18 cellular contexts compared by ENCODE assay signal in the genomic region with DNA sequence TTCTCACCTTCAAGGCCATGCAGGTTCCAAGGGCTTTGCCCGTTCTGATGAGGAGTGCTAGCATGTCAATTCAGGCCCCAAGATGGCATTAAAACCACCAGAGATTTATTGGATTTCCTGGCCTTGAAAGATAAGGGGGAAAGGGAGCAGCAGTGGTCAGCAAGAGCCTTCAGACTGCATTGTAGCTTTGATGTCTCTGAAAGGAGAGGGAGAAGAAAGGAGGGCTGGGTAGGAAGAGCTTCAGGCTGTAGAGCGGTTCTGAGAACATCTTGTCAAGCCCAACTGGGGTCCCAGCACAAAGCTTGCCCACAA. TPM values are rescaled to one million over a fixed set of nuclear protein-coding genes. Genes with fewer than 3 reads are reported as not detected.
DNase-seq lines count a peak whose midpoint lies in the region; ATAC-seq and TF ChIP-seq lines count a peak whose summit lies in the region.
"Had no signal": no experiment of that assay in that cellular context is flagged by ENCODE, and none has a peak within 500 bp of the region (broad histone marks: within the 10 kb centered on the region; RNA-seq: fewer than 3 reads in every experiment).

No MANE protein-coding gene starts in this region.

- CTCF ChIA-PET in RWPE1 (lab: Yijun Ruan, JAX), result interaction anchor here (0.6 to 1.6 kb wide), 3 partner anchors 10 to 139 kb away, joined by 4 read pairs; no protein-coding TSS in a partner anchor

- H3K4me1 Mint-ChIP-seq in HFFc6 (ENCODE audit: low read depth), result peaks cover 34% of the 10 kb centered on the region
- peaks cover 52% of the 10 kb centered on the region for H3K4me1 Mint-ChIP-seq in dendritic cell treated with granulocyte-macrophage colony-stimulating factor and Interleukin-4, amounts not matched to agents 40 ng/mL and 50 ng/mL, for 4 days (ENCODE audit: low read depth)

- peak overlapping the region; percentile 95 for H3K27ac Mint-ChIP-seq in HFFc6
- H3K27ac Mint-ChIP-seq in dendritic cell treated with granulocyte-macrophage colony-stimulating factor and Interleukin-4, amounts not matched to agents 40 ng/mL and 50 ng/mL, for 4 days, result peak overlapping the region; percentile 86

- no peaks in the 10 kb centered on the region for H3K27me3 Mint-ChIP-seq in HFFc6 (ENCODE audit: insufficient read depth)
- H3K27me3 Mint-ChIP-seq in dendritic cell treated with granulocyte-macrophage colony-stimulating factor and Interleukin-4, amounts not matched to agents 40 ng/mL and 50 ng/mL, for 4 days, result no peaks in the 10 kb centered on the region

- H3K4me3 Mint-ChIP-seq in HFFc6, result no peak overlapping the region
- H3K4me3 Mint-ChIP-seq in dendritic cell treated with granulocyte-macrophage colony-stimulating factor and Interleukin-4, amounts not matched to agents 40 ng/mL and 50 ng/mL, for 4 days, result no peak overlapping the region

- peaks cover 4% of the 10 kb centered on the region; the same call in 1 of the 2 replicates for H3K36me3 Mint-ChIP-seq in HFFc6 (ENCODE audit: low read depth)
- no peaks in the 10 kb centered on the region for H3K36me3 Mint-ChIP-seq in dendritic cell treated with granulocyte-macrophage colony-stimulating factor and Interleukin-4, amounts not matched to agents 40 ng/mL and 50 ng/mL, for 4 days (ENCODE audit: low read depth)

- WGBS in heart left ventricle, 4 donors, result 92 to 100% (median 94%) methylated on average over 2 of the region's 2 CpGs

- no peak for TF ChIP-seq CTCF in HFFc6 (IDR thresholded peaks at IDR 0.05)
- no peak for TF ChIP-seq CTCF in RWPE1 (conservative IDR thresholded peaks at IDR 0.05; ENCODE audit: low read depth)
- no peak for TF ChIP-seq CTCF in heart left ventricle (IDR thresholded peaks at IDR 0.05)

- no peak for ATAC-seq in heart left ventricle
- ATAC-seq: PC-3 had no signal

- intact Hi-C loops in dendritic cell treated with granulocyte-macrophage colony-stimulating factor and Interleukin-4, amounts not matched to agents 40 ng/mL and 50 ng/mL, for 4 days (cut with micrococcal nuclease), result no loop called here
- intact Hi-C loops in heart left ventricle (cut with DNase I), result loop anchor here in 1 of 10 donors (5.0 kb wide), 1 partner anchor 40 kb away; no protein-coding TSS in a partner anchor

- no peaks in the 10 kb centered on the region for H3K36me3 ChIP-seq in ACC112 (ENCODE audit: insufficient read depth, low read length)
- no peaks in the 10 kb centered on the region for H3K36me3 ChIP-seq in heart left ventricle
- H3K36me3 ChIP-seq: SJCRH30 had no signal

- H3K4me3 ChIP-seq in ACC112 (ENCODE audit: low read depth, low read length) (no peak overlapping the region), heart left ventricle (no peak overlapping the region)
- H3K4me3 ChIP-seq: SJCRH30 had no signal

- H3K4me1 ChIP-seq in ACC112 (ENCODE audit: control insufficient read depth, insufficient read depth, low read length, unreplicated experiment) (peaks cover 31% of the 10 kb centered on the region), heart left ventricle (peaks cover 0 to 32% (median 6%) of the 10 kb centered on the region in 12 donors)

- TF ChIP-seq POLR2A in heart left ventricle (IDR thresholded peaks at IDR 0.05), result no peak

- DNase-seq in HFFc6 (no peak), RWPE1 (ENCODE audit: low spot score) (no peak), NCI-H82 (lab: John Stamatoyannopoulos, UW) (no peak), heart left ventricle (no peak), putamen (ENCODE audit: low spot score) (no peak)
- no peak for DNase-seq in activated CD4-positive, CD25-positive, alpha-beta regulatory T cell treated with anti-CD3 and anti-CD28 coated beads, Interleukin-2, amount 50 U/mL, for 72 hours
- DNase-seq: EL, GF-D8, NCI-H1417, NCI-H1694 treated with DMSO at 0.1 percent for 48 hours, NCI-H2081 treated with DMSO at 0.1 percent for 48 hours, NCI-H446, NCI-H526, PC-3, SJCRH30 had no signal

- no peaks in the 10 kb centered on the region for H3K79me2 ChIP-seq in ACC112 (ENCODE audit: control insufficient read depth, insufficient read depth, low read length, unreplicated experiment)

- POLR2A ChIA-PET in RWPE1 (lab: Yijun Ruan, JAX; ENCODE audit: low non-redundant PET), result no interaction called here

- no peak overlapping the region for H2AFZ ChIP-seq in ACC112 (ENCODE audit: low read length, unreplicated experiment)

- H3K27ac ChIP-seq in ACC112 (ENCODE audit: low read depth, low read length) (peak overlapping the region; percentile 98), RWPE1 (peak overlapping the region; percentile 86), heart left ventricle (no peak overlapping the region)
- H3K27ac ChIP-seq: KMS-11 had no signal

- no peaks in the 10 kb centered on the region for H3K9me3 ChIP-seq in heart left ventricle
- H3K9me3 ChIP-seq: SJCRH30 had no signal

- no peaks in the 10 kb centered on the region for H3K27me3 ChIP-seq in ACC112 (ENCODE audit: insufficient read depth, low read length)
- H3K27me3 ChIP-seq in heart left ventricle, result no peaks in the 10 kb centered on the region
- H3K27me3 ChIP-seq: SJCRH30 had no signal

- no peaks in the 10 kb centered on the region for H3K9me3 Mint-ChIP-seq in HFFc6
- H3K9me3 Mint-ChIP-seq in dendritic cell treated with granulocyte-macrophage colony-stimulating factor and Interleukin-4, amounts not matched to agents 40 ng/mL and 50 ng/mL, for 4 days, result no peaks in the 10 kb centered on the region

RNA-seq across cellular contexts. Expression of gene FGF1, which starts 41.8 kb away (rescaled TPM):
- total RNA-seq in HFFc6 (2021; fragmentation: NEBNext Ultra II Directional; extraction: Animal tissue kit (Norgen Biotek cat#: 25700)), result 10 to 100 TPM; 34.2 to 42.4 (median 37.2) TPM
- 10 to 100 TPM; 41.2 to 74.7 (median 50.5) TPM for total RNA-seq in heart left ventricle
- 10 to 100 TPM in 1 of 2 donors, 1 to 10 TPM in 1; 8.7 to 22.4 TPM for polyA plus RNA-seq in heart left ventricle
- total RNA-seq: SJCRH30 had no signal

RNA-seq across cellular contexts. Expression of gene ARHGAP26, which starts 42.5 kb away (rescaled TPM):
- total RNA-seq in HFFc6 (2021; fragmentation: NEBNext Ultra II Directional; extraction: Animal tissue kit (Norgen Biotek cat#: 25700)), result 1 to 10 TPM; 2.3 to 3.6 (median 3.1) TPM
- total RNA-seq in heart left ventricle, result 10 to 100 TPM; 22.9 to 52.1 (median 35.6) TPM
- 10 to 100 TPM; 11.9 to 18.2 TPM for polyA plus RNA-seq in heart left ventricle

Comparison
In these comparisons a context has a peak if more than half of its experiments do, and no peak if none do; other contexts are left out.
1. H3K27ac ChIP-seq: peak in ACC112 (single experiment) and RWPE1 (single experiment); none in heart left ventricle (0 of 12).
2. RNA of gene ARHGAP26, which starts 42.5 kb away (total RNA-seq): 22.9 to 52.1 TPM in heart left ventricle; 2.3 to 3.6 TPM in HFFc6; every median in the first group is over 4 times any median in the second.